In the genomic region with DNA sequence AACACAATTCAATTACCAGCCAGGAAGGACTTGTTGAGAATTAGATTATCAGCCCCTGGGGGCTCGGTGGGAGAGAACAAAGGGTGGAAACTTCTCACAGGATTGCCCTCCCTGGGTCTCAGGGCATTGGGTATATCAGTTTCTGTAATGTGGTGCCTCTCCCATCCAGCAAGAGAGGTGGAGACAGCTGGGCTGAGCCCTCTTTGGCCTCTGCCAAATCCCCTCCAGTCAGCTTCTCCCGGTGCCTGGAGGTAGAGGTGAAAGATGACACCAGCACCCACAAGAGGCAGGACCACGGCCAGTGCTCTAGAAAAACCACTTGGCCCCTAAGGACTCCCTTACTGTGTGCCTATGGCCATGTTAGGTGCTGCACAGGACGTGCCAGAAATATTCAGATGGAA, we compare ENCODE assay signal across 17 cellular contexts.
DNase-seq lines count a peak whose midpoint lies in the region; ATAC-seq and TF ChIP-seq lines count a peak whose summit lies in the region.
"Had no signal": no experiment of that assay in that cellular context is flagged by ENCODE, and none has a peak within 500 bp of the region (broad histone marks: within the 10 kb centered on the region; RNA-seq: fewer than 3 reads in every experiment).

No MANE protein-coding gene starts in this region.

- no peak overlapping the region for H3K4me3 ChIP-seq in H7 (ENCODE audit: insufficient read depth, low read depth, low read length)
- H3K4me3 ChIP-seq: body of pancreas, esophagus muscularis mucosa, thyroid gland had no signal

- peak; percentile 66 for DNase-seq in H7
- peak; percentile 27 for DNase-seq in NCI-H2029 (lab: John Stamatoyannopoulos, UW)
- peak; percentile 73 for DNase-seq in iPS-NIHi11 (ENCODE audit: low spot score)
- no peak for DNase-seq in retina
- DNase-seq in UCSD-AML1 (lab: John Stamatoyannopoulos, UW; ENCODE audit: unreplicated experiment): no peak
- DNase-seq: activated CD8-positive, alpha-beta memory T cell treated with anti-CD3 and anti-CD28 coated beads, Interleukin-2, amount 50 U/mL, for 48 hours; activated naive CD4-positive, alpha-beta T cell treated with anti-CD3 and anti-CD28 coated beads, Interleukin-2, amount 50 U/mL, for 16 hours; body of pancreas; DND-41; HCEC 1CT; NCI-H446 treated with DMSO at 0.1 percent for 48 hours; small intestine; T-helper 17 cell; thyroid gland had no signal

- no peak for ATAC-seq in HG03565 (IDR thresholded peaks at IDR 0.05; ENCODE audit: unreplicated experiment)
- ATAC-seq: body of pancreas, T-helper 17 cell had no signal

- H3K36me3 ChIP-seq in H7 (replicated peaks; ENCODE audit: control insufficient read depth, insufficient read depth, low read length): no peaks in the 10 kb centered on the region
- H3K36me3 ChIP-seq: esophagus muscularis mucosa, thyroid gland had no signal

- no peaks in the 10 kb centered on the region for H3K27me3 ChIP-seq in H7 (ENCODE audit: control insufficient read depth, insufficient read depth, low read length)
- H3K27me3 ChIP-seq: body of pancreas, esophagus muscularis mucosa, thyroid gland had no signal

TF ChIP-seq in PFSK-1, 5 proteins besides CTCF, POLR2A, EP300 and RAD21:
- no peak for TF ChIP-seq TAF1 (IDR thresholded peaks at IDR 0.05; ENCODE audit: borderline replicate concordance, insufficient read depth, low read length)
- TF ChIP-seq, protein P1, sequence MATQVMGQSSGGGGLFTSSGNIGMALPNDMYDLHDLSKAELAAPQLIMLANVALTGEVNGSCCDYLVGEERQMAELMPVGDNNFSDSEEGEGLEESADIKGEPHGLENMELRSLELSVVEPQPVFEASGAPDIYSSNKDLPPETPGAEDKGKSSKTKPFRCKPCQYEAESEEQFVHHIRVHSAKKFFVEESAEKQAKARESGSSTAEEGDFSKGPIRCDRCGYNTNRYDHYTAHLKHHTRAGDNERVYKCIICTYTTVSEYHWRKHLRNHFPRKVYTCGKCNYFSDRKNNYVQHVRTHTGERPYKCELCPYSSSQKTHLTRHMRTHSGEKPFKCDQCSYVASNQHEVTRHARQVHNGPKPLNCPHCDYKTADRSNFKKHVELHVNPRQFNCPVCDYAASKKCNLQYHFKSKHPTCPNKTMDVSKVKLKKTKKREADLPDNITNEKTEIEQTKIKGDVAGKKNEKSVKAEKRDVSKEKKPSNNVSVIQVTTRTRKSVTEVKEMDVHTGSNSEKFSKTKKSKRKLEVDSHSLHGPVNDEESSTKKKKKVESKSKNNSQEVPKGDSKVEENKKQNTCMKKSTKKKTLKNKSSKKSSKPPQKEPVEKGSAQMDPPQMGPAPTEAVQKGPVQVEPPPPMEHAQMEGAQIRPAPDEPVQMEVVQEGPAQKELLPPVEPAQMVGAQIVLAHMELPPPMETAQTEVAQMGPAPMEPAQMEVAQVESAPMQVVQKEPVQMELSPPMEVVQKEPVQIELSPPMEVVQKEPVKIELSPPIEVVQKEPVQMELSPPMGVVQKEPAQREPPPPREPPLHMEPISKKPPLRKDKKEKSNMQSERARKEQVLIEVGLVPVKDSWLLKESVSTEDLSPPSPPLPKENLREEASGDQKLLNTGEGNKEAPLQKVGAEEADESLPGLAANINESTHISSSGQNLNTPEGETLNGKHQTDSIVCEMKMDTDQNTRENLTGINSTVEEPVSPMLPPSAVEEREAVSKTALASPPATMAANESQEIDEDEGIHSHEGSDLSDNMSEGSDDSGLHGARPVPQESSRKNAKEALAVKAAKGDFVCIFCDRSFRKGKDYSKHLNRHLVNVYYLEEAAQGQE (IDR thresholded peaks at IDR 0.05; ENCODE audit: insufficient read depth in 1 of 2, low read depth in 2 of 2, low read length in 2 of 2): peak; percentile 55 to 83; a peak in 2 of 4 replicates

Comparison
In these comparisons a context has a peak if more than half of its experiments do, and no peak if none do; other contexts are left out.
1. DNase-seq: peak in H7 (single experiment), NCI-H2029 (single experiment) and iPS-NIHi11 (single experiment); none in retina (single experiment) and UCSD-AML1 (single experiment).